ENCODE assay signal across 12 cellular contexts in genomic region chr17:74276561-74277009, GRCh38. TPM values are rescaled to one million over a fixed set of nuclear protein-coding genes. Genes with fewer than 3 reads are reported as not detected.
A peak's percentile ranks its signal among the peaks of the same experiment; 100 is the strongest.
DNase-seq lines count a peak whose midpoint lies in the region; ATAC-seq and TF ChIP-seq lines count a peak whose summit lies in the region.
"Had no signal": no experiment of that assay in that cellular context is flagged by ENCODE, and none has a peak within 500 bp of the region (broad histone marks: within the 10 kb centered on the region; RNA-seq: fewer than 3 reads in every experiment).

No MANE protein-coding gene starts in this region.

- intact Hi-C loops in left ventricle myocardium superior (cut with micrococcal nuclease), result no loop called here
- intact Hi-C loops in sigmoid colon (cut with DNase I), result loop anchor here (5.0 kb wide), 1 partner anchor 64 kb away; the partner anchor contains the start of gene TTYH2

- TF ChIP-seq CTCF in HEK293 (tag by site-specific recombination; IDR thresholded peaks at IDR 0.05) (no peak), sigmoid colon (IDR thresholded peaks at IDR 0.05) (no peak)

- H3K36me3 ChIP-seq in HEK293 (ENCODE audit: control insufficient read depth in 2 of 2, insufficient read depth in 1 of 2, low read length in 2 of 2), result no peaks in the 10 kb centered on the region
- no peaks in the 10 kb centered on the region for H3K36me3 ChIP-seq in sigmoid colon
- no peaks in the 10 kb centered on the region for H3K36me3 ChIP-seq in SJCRH30
- H3K36me3 ChIP-seq: thyroid gland had no signal

- no peak for TF ChIP-seq EP300 in sigmoid colon (IDR thresholded peaks at IDR 0.05)

- CTCF ChIA-PET in HEK293 (lab: Yijun Ruan, JAX), result interaction anchor here (0.7 to 4.0 kb wide), 7 partner anchors 7 to 1811 kb away, joined by 3 to 15 read pairs (median 4); no protein-coding TSS in a partner anchor

- POLR2A ChIA-PET in HEK293 (lab: Yijun Ruan, JAX), result no interaction called here

- DNase-seq in amniotic epithelial cell (ENCODE audit: low read depth) (peak; percentile 53), left ventricle myocardium superior (peak; percentile 45), sigmoid colon (peak; percentile 73), mesenteric fat pad (ENCODE audit: low spot score) (no peak), SJCRH30 (no peak), SHP77 (lab: John Stamatoyannopoulos, UW) (no peak)
- DNase-seq: DND-41; NCI-H1436 treated with DMSO at 0.1 percent for 48 hours; stimulated activated CD4-positive, alpha-beta T cell treated with anti-CD3 and anti-CD28 coated beads, Interleukin-4, amount 100 ng/mL, for 24 hours; thyroid gland had no signal

- H3K9me3 ChIP-seq in HEK293 (ENCODE audit: control insufficient read depth, insufficient read depth, low read depth, low read length) (no peaks in the 10 kb centered on the region), sigmoid colon (no peaks in the 10 kb centered on the region), SJCRH30 (replicated peaks) (no peaks in the 10 kb centered on the region)
- H3K9me3 ChIP-seq: thyroid gland had no signal

- no peaks in the 10 kb centered on the region for H3K4me1 ChIP-seq in HEK293 (ENCODE audit: control insufficient read depth, insufficient read depth, low read length)
- H3K4me1 ChIP-seq in sigmoid colon, result peaks cover 0 to 12% (median 5%) of the 10 kb centered on the region in 4 donors
- H3K4me1 ChIP-seq in SJCRH30, result peaks cover 17% of the 10 kb centered on the region

- H3K27ac ChIP-seq in HEK293 (ENCODE audit: extremely low read depth, low read depth, low read length) (no peak overlapping the region), sigmoid colon (peak overlapping the region; percentile 62 to 64 (median 64)), SJCRH30 (no peak overlapping the region)

- 75 to 78% methylated on average over 5 of the region's 5 CpGs for WGBS in sigmoid colon, 2 donors

- no peak overlapping the region for H3K4me3 ChIP-seq in HEK293 (ENCODE audit: low read depth, low read length)
- H3K4me3 ChIP-seq in sigmoid colon, result no peak overlapping the region
- H3K4me3 ChIP-seq in SJCRH30, result no peak overlapping the region
- H3K4me3 ChIP-seq: thyroid gland had no signal

- peak; percentile 54 for ATAC-seq in left ventricle myocardium superior
- ATAC-seq in GM21447 (IDR thresholded peaks at IDR 0.05; ENCODE audit: unreplicated experiment), result no peak

- no peak for TF ChIP-seq POLR2A in sigmoid colon (IDR thresholded peaks at IDR 0.05)

- H3K27me3 ChIP-seq in sigmoid colon (peaks cover 0 to 27% (median 0%) of the 10 kb centered on the region in 3 donors), SJCRH30 (peaks cover 28% of the 10 kb centered on the region)
- H3K27me3 ChIP-seq: thyroid gland had no signal

TF ChIP-seq in HEK293, 187 proteins besides CTCF, POLR2A, EP300 and RAD21:
- TF ChIP-seq ZIC2 (tag by site-specific recombination; IDR thresholded peaks at IDR 0.05), result peak; percentile 45; the same call in 1 of the 2 replicates
- TF ChIP-seq ZNF658 (tag by site-specific recombination; IDR thresholded peaks at IDR 0.05), result no peak
- no peak for TF ChIP-seq HOXC10 (CRISPR knock-in tag; IDR thresholded peaks at IDR 0.05)

RNA-seq across cellular contexts. Expression of gene DNAI2, which starts 2.6 kb away (rescaled TPM):
- total RNA-seq in left ventricle myocardium superior (not detected), sigmoid colon (not detected), mesenteric fat pad (not detected)
- polyA plus RNA-seq in sigmoid colon, result under 1 TPM in 1 of 3 donors, not detected in 2; 0.10 TPM
- not detected in 2 replicates for total RNA-seq in SJCRH30 (2014; rRNA removed; shearing (Covaris generic))

RNA-seq across cellular contexts. Expression of gene KIF19, which starts 49.4 kb away (rescaled TPM):
- total RNA-seq in left ventricle myocardium superior (0.30 TPM), sigmoid colon (1 to 10 TPM in 1 of 4 donors, under 1 TPM in 2, not detected in 1; 0.36 to 1.7 (median 0.68) TPM), mesenteric fat pad (1.9 TPM)
- 1 to 10 TPM in 1 of 3 donors, under 1 TPM in 2; 0.60 to 3.3 (median 0.92) TPM for polyA plus RNA-seq in sigmoid colon
- total RNA-seq in SJCRH30 (2014; rRNA removed; shearing (Covaris generic)), result not detected in 2 replicates

Comparison
In these comparisons a context has a peak if more than half of its experiments do, and no peak if none do; other contexts are left out.
1. H3K27ac ChIP-seq: peak in sigmoid colon (4 of 4); none in HEK293 (single experiment) and SJCRH30 (single experiment).
2. DNase-seq: peak in amniotic epithelial cell (single experiment), left ventricle myocardium superior (single experiment) and sigmoid colon (single experiment); none in mesenteric fat pad (single experiment), SJCRH30 (0 of 2) and SHP77 (0 of 2).